ENCODE assay signal across 8 cellular contexts in genomic region chr12:32107376-32108267, GRCh38. TPM values are rescaled to one million over a fixed set of nuclear protein-coding genes. Genes with fewer than 3 reads are reported as not detected.
A peak's percentile ranks its signal among the peaks of the same experiment; 100 is the strongest.
DNase-seq lines count a peak whose midpoint lies in the region; ATAC-seq and TF ChIP-seq lines count a peak whose summit lies in the region.

No MANE protein-coding gene starts in this region.

- TF ChIP-seq CTCF in GM06990 (IDR thresholded peaks at IDR 0.05; ENCODE audit: insufficient read depth, low read length, poor library complexity, severe bottlenecking) = no peak
- TF ChIP-seq CTCF in retinal pigment epithelial cell (conservative IDR thresholded peaks at IDR 0.05; ENCODE audit: low read depth, low read length) = no peak

- DNase-seq in GM06990 (ENCODE audit: extremely low read depth, insufficient read length) (no peak), RPMI7951 (ENCODE audit: low read depth) (peak; percentile 68), hepatic stellate cell (ENCODE audit: low spot score) (peak; percentile 67), retinal pigment epithelial cell (ENCODE audit: low read depth) (no peak), T-helper 9 cell (no peak), NCI-H2196 treated with DMSO at 0.1 percent for 48 hours (lab: John Stamatoyannopoulos, UW; ENCODE audit: unreplicated experiment) (no peak)
- DNase-seq in activated naive CD8-positive, alpha-beta T cell treated with anti-CD3 and anti-CD28 coated beads, Interleukin-2, amount 50 U/mL, for 24 hours = peak; percentile 33

- H3K27me3 Mint-ChIP-seq in activated naive CD8-positive, alpha-beta T cell treated with anti-CD3 and anti-CD28 coated beads, Interleukin-2, amount 50 U/mL, for 24 hours = peaks cover 6% of the 10 kb centered on the region

- H3K9me3 Mint-ChIP-seq in activated naive CD8-positive, alpha-beta T cell treated with anti-CD3 and anti-CD28 coated beads, Interleukin-2, amount 50 U/mL, for 24 hours = no peaks in the 10 kb centered on the region

- H3K4me1 Mint-ChIP-seq in activated naive CD8-positive, alpha-beta T cell treated with anti-CD3 and anti-CD28 coated beads, Interleukin-2, amount 50 U/mL, for 24 hours = peaks cover 29% of the 10 kb centered on the region

- H3K27ac Mint-ChIP-seq in activated naive CD8-positive, alpha-beta T cell treated with anti-CD3 and anti-CD28 coated beads, Interleukin-2, amount 50 U/mL, for 24 hours = peak overlapping the region; percentile 89

- H3K36me3 ChIP-seq in GM06990 (ENCODE audit: control insufficient read depth, insufficient read depth, low read length) = no peaks in the 10 kb centered on the region

- peak overlapping the region; percentile 96 for H3K4me3 Mint-ChIP-seq in activated naive CD8-positive, alpha-beta T cell treated with anti-CD3 and anti-CD28 coated beads, Interleukin-2, amount 50 U/mL, for 24 hours

- H3K36me3 Mint-ChIP-seq in activated naive CD8-positive, alpha-beta T cell treated with anti-CD3 and anti-CD28 coated beads, Interleukin-2, amount 50 U/mL, for 24 hours (ENCODE audit: low read depth) = peaks cover 7% of the 10 kb centered on the region

- H3K27me3 ChIP-seq in GM06990 (replicated peaks; ENCODE audit: control insufficient read depth, insufficient read depth, low read length) = no peaks in the 10 kb centered on the region

- peak; percentile 7 for ATAC-seq in HG02840 (IDR thresholded peaks at IDR 0.05; ENCODE audit: low FRiP score, unreplicated experiment)
- peak; percentile 50 for ATAC-seq in activated naive CD8-positive, alpha-beta T cell treated with anti-CD3 and anti-CD28 coated beads, Interleukin-2, amount 50 U/mL, for 24 hours

- peak overlapping the region; percentile 79 for H3K4me3 ChIP-seq in GM06990 (replicated peaks; ENCODE audit: low read depth, low read length)
- peak overlapping the region; percentile 88 for H3K4me3 ChIP-seq in retinal pigment epithelial cell (ENCODE audit: low read length)

RNA-seq across cellular contexts. Expression of gene BICD1, which starts 1.0 kb away (rescaled TPM):
- 10.5 and 15.1 TPM in 2 replicates for total RNA-seq in RPMI7951 (2014; rRNA removed; shearing (Covaris generic))

Comparison
In these comparisons a context has a peak if more than half of its experiments do, and no peak if none do; other contexts are left out.
1. DNase-seq: peak in RPMI7951 (single experiment), activated naive CD8-positive, alpha-beta T cell treated with anti-CD3 and anti-CD28 coated beads, Interleukin-2, amount 50 U/mL, for 24 hours (single experiment) and hepatic stellate cell (single experiment); none in GM06990 (single experiment), retinal pigment epithelial cell (single experiment), T-helper 9 cell (single experiment) and NCI-H2196 treated with DMSO at 0.1 percent for 48 hours (single experiment).